In genomic region chr1:156811171-156811570, GRCh38 we compare ENCODE assay signal across 1 cellular context.
TF ChIP-seq lines count a peak whose summit lies in the region.

No MANE protein-coding gene starts in this region.

TF ChIP-seq in IMR-90, 13 proteins besides CTCF, POLR2A, EP300 and RAD21 (continued from another document):
- TF ChIP-seq BHLHE40 (IDR thresholded peaks at IDR 0.05; ENCODE audit: low read depth, low read length) (no peak), CEBPB (IDR thresholded peaks at IDR 0.05; ENCODE audit: low read depth, low read length) (no peak), RFX5 (IDR thresholded peaks at IDR 0.05; ENCODE audit: low read depth, low read length) (no peak), MXI1 (IDR thresholded peaks at IDR 0.05; ENCODE audit: borderline replicate concordance, low read depth, low read length) (no peak), SMC3 (IDR thresholded peaks at IDR 0.05; ENCODE audit: low read depth, low read length) (no peak), MAZ (IDR thresholded peaks at IDR 0.05; ENCODE audit: borderline replicate concordance, low read depth, low read length) (no peak), ELK1 (IDR thresholded peaks at IDR 0.05; ENCODE audit: borderline replicate concordance, low read depth, low read length) (no peak)
